16 cellular contexts compared by ENCODE assay signal in the genomic region with DNA sequence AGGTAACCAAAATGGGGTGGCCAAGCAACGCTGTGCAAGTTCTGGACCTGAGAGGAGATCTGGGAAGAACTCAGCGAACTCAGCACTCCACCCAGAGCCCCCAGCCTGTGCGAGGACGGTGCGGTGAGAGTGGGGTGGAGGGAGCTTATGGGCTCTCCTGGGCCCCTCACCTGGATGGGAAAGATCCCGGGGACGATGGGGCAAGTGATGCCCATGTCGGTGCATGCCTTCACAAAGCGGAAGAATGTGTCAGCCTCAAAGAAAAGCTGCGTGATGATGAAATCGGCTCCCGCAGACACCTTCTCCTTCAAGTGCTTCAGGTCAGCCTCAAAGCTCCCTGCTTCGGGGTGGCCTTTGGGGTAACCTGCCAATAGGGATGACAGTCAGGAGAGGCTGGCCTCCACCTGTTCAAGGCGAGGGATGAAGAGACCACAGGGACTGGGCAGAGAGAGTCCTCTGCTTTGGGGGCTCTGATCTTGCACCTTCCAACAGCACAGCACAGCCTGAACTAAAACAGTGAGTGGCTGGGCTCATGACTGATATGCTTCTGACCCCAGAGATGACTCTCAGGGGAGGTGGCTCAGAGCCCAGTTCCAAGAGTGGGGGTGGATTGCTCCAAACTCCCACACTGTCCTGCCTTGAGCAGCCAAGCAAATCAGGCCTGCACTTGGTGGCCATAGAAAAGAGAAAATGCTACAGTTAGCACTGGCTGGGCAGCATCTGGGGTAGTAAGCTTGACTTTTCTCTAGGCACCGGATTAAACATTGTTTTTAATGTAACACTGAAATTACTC. TPM values are rescaled to one million over a fixed set of nuclear protein-coding genes. Genes with fewer than 3 reads are reported as not detected.
DNase-seq lines count a peak whose midpoint lies in the region; ATAC-seq and TF ChIP-seq lines count a peak whose summit lies in the region.
"Had no signal": no experiment of that assay in that cellular context is flagged by ENCODE, and none has a peak within 500 bp of the region (broad histone marks: within the 10 kb centered on the region; RNA-seq: fewer than 3 reads in every experiment).

No MANE protein-coding gene starts in this region.

- TF ChIP-seq POLR2A in uterus (IDR thresholded peaks at IDR 0.05): no peak

- H3K9me3 Mint-ChIP-seq in nephron progenitor cell: no peaks in the 10 kb centered on the region
- H3K9me3 Mint-ChIP-seq: central memory CD8-positive, alpha-beta T cell; memory B cell had no signal

- H3K4me1 Mint-ChIP-seq in nephron progenitor cell: peaks cover 58% of the 10 kb centered on the region

- TF ChIP-seq CTCF in nephron progenitor cell (IDR thresholded peaks at IDR 0.05) (no peak), uterus (IDR thresholded peaks at IDR 0.05) (no peak)

- H3K27ac Mint-ChIP-seq in nephron progenitor cell: peak overlapping the region; percentile 96
- H3K27ac Mint-ChIP-seq: memory B cell had no signal

- no peak overlapping the region for H3K4me3 ChIP-seq in uterus
- H3K4me3 ChIP-seq: suprapubic skin had no signal

- H3K27ac ChIP-seq in uterus: peak overlapping the region; percentile 6 to 28
- H3K27ac ChIP-seq: suprapubic skin had no signal

- H3K27me3 Mint-ChIP-seq in nephron progenitor cell (ENCODE audit: low read depth, poor library complexity): no peaks in the 10 kb centered on the region
- H3K27me3 Mint-ChIP-seq: central memory CD8-positive, alpha-beta T cell; memory B cell had no signal

- peak; percentile 62 for ATAC-seq in Right ventricle myocardium inferior

- H3K4me1 ChIP-seq in uterus: peaks cover 0 to 12% of the 10 kb centered on the region in 2 donors

- intact Hi-C loops in Right ventricle myocardium inferior (cut with DNase I) (no loop called here), uterus (cut with DNase I; ENCODE audit: low total_unique reads) (no loop called here)

- peak; percentile 49 for DNase-seq in activated effector memory CD4-positive, alpha-beta T cell treated with anti-CD3 and anti-CD28 coated beads, Interleukin-2, amount 50 U/mL, for 16 hours
- no peak for DNase-seq in activated effector memory CD4-positive, alpha-beta T cell treated with Interleukin-2 at 50 U/mL for 16 hours
- DNase-seq in Right ventricle myocardium inferior (ENCODE audit: missing footprints) (peak; percentile 74), nephron progenitor cell (peak; percentile 46), uterus (no peak), cerebellar cortex (ENCODE audit: low spot score) (no peak)
- DNase-seq in activated CD4-positive, alpha-beta T cell treated with anti-CD3 and anti-CD28 coated beads, Interleukin-2, amount 50 U/mL, for 4 hours: no peak
- no peak for DNase-seq in stimulated activated CD4-positive, alpha-beta T cell treated with anti-CD3 and anti-CD28 coated beads, Interleukin-2, amount 100 ng/mL, for 48 hours
- DNase-seq: 8988T; activated gamma-delta T cell treated with Interleukin-2 at 50 U/mL for 16 hours; NCI-H1694 treated with DMSO at 0.1 percent for 48 hours; NK-92 treated with Interleukin-12 subunit alpha and Interleukin-12 subunit beta, amount 100 ng/mL, for 24 hours had no signal

- H3K27me3 ChIP-seq in uterus: no peaks in the 10 kb centered on the region
- H3K27me3 ChIP-seq: suprapubic skin had no signal

- H3K36me3 ChIP-seq in uterus: no peaks in the 10 kb centered on the region

- H3K9me3 ChIP-seq in uterus: no peaks in the 10 kb centered on the region
- H3K9me3 ChIP-seq: suprapubic skin had no signal

- peak overlapping the region; percentile 50 for H3K4me3 Mint-ChIP-seq in nephron progenitor cell
- H3K4me3 Mint-ChIP-seq: central memory CD8-positive, alpha-beta T cell; memory B cell had no signal

- H3K36me3 Mint-ChIP-seq in nephron progenitor cell (ENCODE audit: low read depth): peaks cover 48% of the 10 kb centered on the region

RNA-seq across cellular contexts. Expression of a gene that starts 9.5 kb away (rescaled TPM):
- total RNA-seq in Right ventricle myocardium inferior: 34.1 TPM
- total RNA-seq in uterus: 10 to 100 TPM; 15.0 to 56.8 (median 29.9) TPM

RNA-seq across cellular contexts. Expression of a gene that starts 9.8 kb away (rescaled TPM):
- total RNA-seq in Right ventricle myocardium inferior (15.7 TPM), uterus (10 to 100 TPM; 14.6 to 31.5 (median 22.7) TPM)

RNA-seq across cellular contexts. Expression of a gene that starts 34.2 kb away (rescaled TPM):
- total RNA-seq in Right ventricle myocardium inferior (5.0 TPM), uterus (under 1 TPM in 2 of 4 donors, not detected in 2; 0.21 to 0.82 TPM)
- total RNA-seq: H4 had no signal

RNA-seq across cellular contexts. Expression of a gene that starts 51.4 kb away (rescaled TPM):
- 8.2 TPM for total RNA-seq in Right ventricle myocardium inferior
- total RNA-seq in uterus: not detected
- total RNA-seq: H4, suprapubic skin had no signal

Comparison
In these comparisons a context has a peak if more than half of its experiments do, and no peak if none do; other contexts are left out.
1. DNase-seq: peak in activated effector memory CD4-positive, alpha-beta T cell treated with anti-CD3 and anti-CD28 coated beads, Interleukin-2, amount 50 U/mL, for 16 hours (single experiment), Right ventricle myocardium inferior (single experiment) and nephron progenitor cell (single experiment); none in activated effector memory CD4-positive, alpha-beta T cell treated with Interleukin-2 at 50 U/mL for 16 hours (single experiment), uterus (0 of 2), activated CD4-positive, alpha-beta T cell treated with anti-CD3 and anti-CD28 coated beads, Interleukin-2, amount 50 U/mL, for 4 hours (0 of 2), stimulated activated CD4-positive, alpha-beta T cell treated with anti-CD3 and anti-CD28 coated beads, Interleukin-2, amount 100 ng/mL, for 48 hours (0 of 2) and cerebellar cortex (single experiment).